ENCODE assay signal across 1 cellular context in genomic region chr19:44903602-44904425, GRCh38.
TF ChIP-seq lines count a peak whose summit lies in the region.

No MANE protein-coding gene starts in this region.

TF ChIP-seq in HepG2, 621 proteins besides CTCF, POLR2A, EP300 and RAD21 (continued from another document and continues in another):
- peak; percentile 55; the same call in 1 of the 2 replicates for TF ChIP-seq AHDC1 (CRISPR knock-in tag; IDR thresholded peaks at IDR 0.05; ENCODE audit: borderline replicate concordance)
- TF ChIP-seq CSRNP2 (CRISPR knock-in tag; conservative IDR thresholded peaks at IDR 0.05; ENCODE audit: low read depth): no peak
- no peak for TF ChIP-seq ZFP62 (CRISPR knock-in tag; IDR thresholded peaks at IDR 0.05)
- TF ChIP-seq MXD4 (CRISPR knock-in tag; IDR thresholded peaks at IDR 0.05): 0 out of 2 replicates have a peak, but pooled peaks have one; percentile 36
- TF ChIP-seq ZNF841 (CRISPR knock-in tag; IDR thresholded peaks at IDR 0.05; ENCODE audit: borderline replicate concordance): no peak
- no peak for TF ChIP-seq ZNF709 (CRISPR knock-in tag; IDR thresholded peaks at IDR 0.05)
- TF ChIP-seq MYC (CRISPR knock-in tag; IDR thresholded peaks at IDR 0.05; ENCODE audit: borderline replicate concordance): peak; percentile 67; the same call in 1 of the 2 replicates
- TF ChIP-seq RELA (CRISPR knock-in tag; IDR thresholded peaks at IDR 0.05): peak; percentile 57; the same call in 1 of the 2 replicates
- TF ChIP-seq ASH2L (IDR thresholded peaks at IDR 0.05; ENCODE audit: insufficient read length, low read depth, low read length): peak; percentile 77
- no peak for TF ChIP-seq ARID3A (IDR thresholded peaks at IDR 0.05; ENCODE audit: low read depth, low read length)
- peak; percentile 99 for TF ChIP-seq MTA1 (CRISPR knock-in tag; IDR thresholded peaks at IDR 0.05; ENCODE audit: borderline replicate concordance)
- TF ChIP-seq ZNF331 (CRISPR knock-in tag; IDR thresholded peaks at IDR 0.05): peak; percentile 38; the same call in 1 of the 2 replicates
- peak; percentile 54; the same call in 1 of the 3 replicates for TF ChIP-seq MXI1 (IDR thresholded peaks at IDR 0.05; ENCODE audit: borderline replicate concordance, low read depth, low read length)
- no peak for TF ChIP-seq ZNF333 (CRISPR knock-in tag; IDR thresholded peaks at IDR 0.05; ENCODE audit: borderline replicate concordance)
- no peak for TF ChIP-seq FOXA1 (IDR thresholded peaks at IDR 0.05)
- no peak; the same call in 1 of the 2 replicates for TF ChIP-seq FOXA1 (CRISPR knock-in tag; IDR thresholded peaks at IDR 0.05)
- no peak for TF ChIP-seq ZBED4 (CRISPR knock-in tag; IDR thresholded peaks at IDR 0.05; ENCODE audit: borderline replicate concordance)
- TF ChIP-seq EZH2 (conservative IDR thresholded peaks at IDR 0.05; ENCODE audit: low read depth, low read length): no peak
- peak; percentile 64 for TF ChIP-seq THAP11 (CRISPR knock-in tag; IDR thresholded peaks at IDR 0.05)
- TF ChIP-seq KAT2B (IDR thresholded peaks at IDR 0.05; ENCODE audit: borderline replicate concordance, low read depth, low read length): no peak
- no peak for TF ChIP-seq NCOA5 (CRISPR knock-in tag; IDR thresholded peaks at IDR 0.05)
- TF ChIP-seq ZNF318 (CRISPR knock-in tag; IDR thresholded peaks at IDR 0.05): no peak; the same call in 1 of the 2 replicates
- peak; percentile 70; the same call in 1 of the 2 replicates for TF ChIP-seq KDM1A (CRISPR knock-in tag; IDR thresholded peaks at IDR 0.05)
- TF ChIP-seq ATF3 (CRISPR knock-in tag; IDR thresholded peaks at IDR 0.05): no peak
- 0 out of 2 replicates have a peak, but pooled peaks have one; percentile 63 for TF ChIP-seq ZNF792 (CRISPR knock-in tag; IDR thresholded peaks at IDR 0.05)
- TF ChIP-seq LRRFIP1 (CRISPR knock-in tag; conservative IDR thresholded peaks at IDR 0.05): no peak
- no peak for TF ChIP-seq ONECUT2 (CRISPR knock-in tag; IDR thresholded peaks at IDR 0.05)
- peak; percentile 70; the same call in 1 of the 2 replicates for TF ChIP-seq IRX3 (CRISPR knock-in tag; IDR thresholded peaks at IDR 0.05; ENCODE audit: borderline replicate concordance, low read depth)
- peak; percentile 79; the same call in 1 of the 2 replicates for TF ChIP-seq ZNF598 (CRISPR knock-in tag; IDR thresholded peaks at IDR 0.05; ENCODE audit: borderline replicate concordance)
